ENCODE assay signal across 1 cellular context in genomic region chr5:136149891-136150290, GRCh38.
TF ChIP-seq lines count a peak whose summit lies in the region.

No MANE protein-coding gene starts in this region.

TF ChIP-seq in GM23338, 12 proteins besides CTCF, POLR2A, EP300 and RAD21 (continued from another document):
- no peak for TF ChIP-seq ZNF331 (CRISPR knock-in tag; IDR thresholded peaks at IDR 0.05; ENCODE audit: low read depth)
